1 cellular context compared by ENCODE assay signal in the genomic region with DNA sequence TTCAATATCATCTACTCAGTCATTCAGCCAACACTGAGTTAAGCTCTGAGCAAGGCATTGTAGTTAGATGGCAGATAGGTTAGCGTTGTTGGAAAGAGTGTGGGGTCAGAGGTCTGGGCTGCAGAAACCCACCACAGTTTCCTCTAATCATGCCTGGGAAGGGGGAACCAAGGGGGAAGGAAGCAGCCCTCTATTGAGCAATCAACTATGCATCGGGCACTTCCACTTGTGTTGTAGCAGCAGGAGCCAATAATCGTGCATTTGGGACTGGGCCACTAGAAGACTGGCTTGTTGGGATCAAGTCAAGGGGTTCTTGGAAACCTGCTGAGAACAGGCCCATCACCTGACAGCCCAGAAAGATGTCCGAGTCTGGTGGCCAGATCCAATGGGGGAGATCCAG.
TF ChIP-seq lines count a peak whose summit lies in the region.

No MANE protein-coding gene starts in this region.

TF ChIP-seq in GM12878, 131 proteins besides CTCF, POLR2A, EP300 and RAD21:
- TF ChIP-seq, protein P1, sequence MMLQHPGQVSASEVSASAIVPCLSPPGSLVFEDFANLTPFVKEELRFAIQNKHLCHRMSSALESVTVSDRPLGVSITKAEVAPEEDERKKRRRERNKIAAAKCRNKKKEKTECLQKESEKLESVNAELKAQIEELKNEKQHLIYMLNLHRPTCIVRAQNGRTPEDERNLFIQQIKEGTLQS (IDR thresholded peaks at IDR 0.05; ENCODE audit: borderline replicate concordance, extremely low read depth, low read depth, low read length): no peak
- TF ChIP-seq JUND (IDR thresholded peaks at IDR 0.05; ENCODE audit: low read depth, low read length) (no peak), MYC (IDR thresholded peaks at IDR 0.05; ENCODE audit: insufficient read depth, insufficient read length, insufficient replicate concordance, low read length, severe bottlenecking) (no peak), SMAD1 (IDR thresholded peaks at IDR 0.05; ENCODE audit: low read depth, partially characterized antibody) (no peak), ETV6 (conservative IDR thresholded peaks at IDR 0.05 in 1 of 2, IDR thresholded peaks at IDR 0.05 in 1 of 2; ENCODE audit: borderline replicate concordance in 1 of 2, low read depth in 1 of 2) (no peak), EZH2 (IDR thresholded peaks at IDR 0.05; ENCODE audit: borderline replicate concordance, control insufficient read depth, low read depth, low read length) (no peak), RCOR1 (conservative IDR thresholded peaks at IDR 0.05; ENCODE audit: low read depth, low read length) (no peak), POLR2AphosphoS2 (IDR thresholded peaks at IDR 0.05; ENCODE audit: low read depth, low read length) (no peak), MEF2B (IDR thresholded peaks at IDR 0.05; ENCODE audit: partially characterized antibody, poor library complexity, severe bottlenecking) (no peak), ZNF24 (IDR thresholded peaks at IDR 0.05) (no peak), RFX5 (IDR thresholded peaks at IDR 0.05; ENCODE audit: low read depth, low read length) (no peak)
- TF ChIP-seq, protein P2, sequence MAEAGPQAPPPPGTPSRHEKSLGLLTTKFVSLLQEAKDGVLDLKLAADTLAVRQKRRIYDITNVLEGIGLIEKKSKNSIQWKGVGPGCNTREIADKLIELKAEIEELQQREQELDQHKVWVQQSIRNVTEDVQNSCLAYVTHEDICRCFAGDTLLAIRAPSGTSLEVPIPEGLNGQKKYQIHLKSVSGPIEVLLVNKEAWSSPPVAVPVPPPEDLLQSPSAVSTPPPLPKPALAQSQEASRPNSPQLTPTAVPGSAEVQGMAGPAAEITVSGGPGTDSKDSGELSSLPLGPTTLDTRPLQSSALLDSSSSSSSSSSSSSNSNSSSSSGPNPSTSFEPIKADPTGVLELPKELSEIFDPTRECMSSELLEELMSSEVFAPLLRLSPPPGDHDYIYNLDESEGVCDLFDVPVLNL (IDR thresholded peaks at IDR 0.05; ENCODE audit: low read depth, low read length): no peak
- TF ChIP-seq, protein P3, sequence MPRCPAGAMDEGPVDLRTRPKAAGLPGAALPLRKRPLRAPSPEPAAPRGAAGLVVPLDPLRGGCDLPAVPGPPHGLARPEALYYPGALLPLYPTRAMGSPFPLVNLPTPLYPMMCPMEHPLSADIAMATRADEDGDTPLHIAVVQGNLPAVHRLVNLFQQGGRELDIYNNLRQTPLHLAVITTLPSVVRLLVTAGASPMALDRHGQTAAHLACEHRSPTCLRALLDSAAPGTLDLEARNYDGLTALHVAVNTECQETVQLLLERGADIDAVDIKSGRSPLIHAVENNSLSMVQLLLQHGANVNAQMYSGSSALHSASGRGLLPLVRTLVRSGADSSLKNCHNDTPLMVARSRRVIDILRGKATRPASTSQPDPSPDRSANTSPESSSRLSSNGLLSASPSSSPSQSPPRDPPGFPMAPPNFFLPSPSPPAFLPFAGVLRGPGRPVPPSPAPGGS (IDR thresholded peaks at IDR 0.05; ENCODE audit: borderline replicate concordance, insufficient read depth, low read depth, low read length, poor library complexity, severe bottlenecking): no peak
- TF ChIP-seq, protein P4, sequence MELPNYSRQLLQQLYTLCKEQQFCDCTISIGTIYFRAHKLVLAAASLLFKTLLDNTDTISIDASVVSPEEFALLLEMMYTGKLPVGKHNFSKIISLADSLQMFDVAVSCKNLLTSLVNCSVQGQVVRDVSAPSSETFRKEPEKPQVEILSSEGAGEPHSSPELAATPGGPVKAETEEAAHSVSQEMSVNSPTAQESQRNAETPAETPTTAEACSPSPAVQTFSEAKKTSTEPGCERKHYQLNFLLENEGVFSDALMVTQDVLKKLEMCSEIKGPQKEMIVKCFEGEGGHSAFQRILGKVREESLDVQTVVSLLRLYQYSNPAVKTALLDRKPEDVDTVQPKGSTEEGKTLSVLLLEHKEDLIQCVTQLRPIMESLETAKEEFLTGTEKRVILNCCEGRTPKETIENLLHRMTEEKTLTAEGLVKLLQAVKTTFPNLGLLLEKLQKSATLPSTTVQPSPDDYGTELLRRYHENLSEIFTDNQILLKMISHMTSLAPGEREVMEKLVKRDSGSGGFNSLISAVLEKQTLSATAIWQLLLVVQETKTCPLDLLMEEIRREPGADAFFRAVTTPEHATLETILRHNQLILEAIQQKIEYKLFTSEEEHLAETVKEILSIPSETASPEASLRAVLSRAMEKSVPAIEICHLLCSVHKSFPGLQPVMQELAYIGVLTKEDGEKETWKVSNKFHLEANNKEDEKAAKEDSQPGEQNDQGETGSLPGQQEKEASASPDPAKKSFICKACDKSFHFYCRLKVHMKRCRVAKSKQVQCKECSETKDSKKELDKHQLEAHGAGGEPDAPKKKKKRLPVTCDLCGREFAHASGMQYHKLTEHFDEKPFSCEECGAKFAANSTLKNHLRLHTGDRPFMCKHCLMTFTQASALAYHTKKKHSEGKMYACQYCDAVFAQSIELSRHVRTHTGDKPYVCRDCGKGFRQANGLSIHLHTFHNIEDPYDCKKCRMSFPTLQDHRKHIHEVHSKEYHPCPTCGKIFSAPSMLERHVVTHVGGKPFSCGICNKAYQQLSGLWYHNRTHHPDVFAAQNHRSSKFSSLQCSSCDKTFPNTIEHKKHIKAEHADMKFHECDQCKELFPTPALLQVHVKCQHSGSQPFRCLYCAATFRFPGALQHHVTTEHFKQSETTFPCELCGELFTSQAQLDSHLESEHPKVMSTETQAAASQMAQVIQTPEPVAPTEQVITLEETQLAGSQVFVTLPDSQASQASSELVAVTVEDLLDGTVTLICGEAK (IDR thresholded peaks at IDR 0.05; ENCODE audit: borderline replicate concordance): no peak
- TF ChIP-seq, protein P5, sequence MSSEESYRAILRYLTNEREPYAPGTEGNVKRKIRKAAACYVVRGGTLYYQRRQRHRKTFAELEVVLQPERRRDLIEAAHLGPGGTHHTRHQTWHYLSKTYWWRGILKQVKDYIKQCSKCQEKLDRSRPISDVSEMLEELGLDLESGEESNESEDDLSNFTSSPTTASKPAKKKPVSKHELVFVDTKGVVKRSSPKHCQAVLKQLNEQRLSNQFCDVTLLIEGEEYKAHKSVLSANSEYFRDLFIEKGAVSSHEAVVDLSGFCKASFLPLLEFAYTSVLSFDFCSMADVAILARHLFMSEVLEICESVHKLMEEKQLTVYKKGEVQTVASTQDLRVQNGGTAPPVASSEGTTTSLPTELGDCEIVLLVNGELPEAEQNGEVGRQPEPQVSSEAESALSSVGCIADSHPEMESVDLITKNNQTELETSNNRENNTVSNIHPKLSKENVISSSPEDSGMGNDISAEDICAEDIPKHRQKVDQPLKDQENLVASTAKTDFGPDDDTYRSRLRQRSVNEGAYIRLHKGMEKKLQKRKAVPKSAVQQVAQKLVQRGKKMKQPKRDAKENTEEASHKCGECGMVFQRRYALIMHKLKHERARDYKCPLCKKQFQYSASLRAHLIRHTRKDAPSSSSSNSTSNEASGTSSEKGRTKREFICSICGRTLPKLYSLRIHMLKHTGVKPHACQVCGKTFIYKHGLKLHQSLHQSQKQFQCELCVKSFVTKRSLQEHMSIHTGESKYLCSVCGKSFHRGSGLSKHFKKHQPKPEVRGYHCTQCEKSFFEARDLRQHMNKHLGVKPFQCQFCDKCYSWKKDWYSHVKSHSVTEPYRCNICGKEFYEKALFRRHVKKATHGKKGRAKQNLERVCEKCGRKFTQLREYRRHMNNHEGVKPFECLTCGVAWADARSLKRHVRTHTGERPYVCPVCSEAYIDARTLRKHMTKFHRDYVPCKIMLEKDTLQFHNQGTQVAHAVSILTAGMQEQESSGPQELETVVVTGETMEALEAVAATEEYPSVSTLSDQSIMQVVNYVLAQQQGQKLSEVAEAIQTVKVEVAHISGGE (CRISPR knock-in tag; IDR thresholded peaks at IDR 0.05): no peak
